In genomic region chr2:189421644-189422043, GRCh38 we compare ENCODE assay signal across 1 cellular context.
TF ChIP-seq lines count a peak whose summit lies in the region.

No MANE protein-coding gene starts in this region.

TF ChIP-seq in WTC11, 78 proteins besides CTCF, POLR2A, EP300 and RAD21 (continued from another document):
- no peak for TF ChIP-seq ATF2 (CRISPR knock-in tag; IDR thresholded peaks at IDR 0.05; ENCODE audit: borderline replicate concordance, low read depth)
- TF ChIP-seq ZNF317 (CRISPR knock-in tag; IDR thresholded peaks at IDR 0.05; ENCODE audit: borderline replicate concordance, low read depth): no peak
- TF ChIP-seq CREB1 (CRISPR knock-in tag; IDR thresholded peaks at IDR 0.05): no peak
- TF ChIP-seq, protein P1, sequence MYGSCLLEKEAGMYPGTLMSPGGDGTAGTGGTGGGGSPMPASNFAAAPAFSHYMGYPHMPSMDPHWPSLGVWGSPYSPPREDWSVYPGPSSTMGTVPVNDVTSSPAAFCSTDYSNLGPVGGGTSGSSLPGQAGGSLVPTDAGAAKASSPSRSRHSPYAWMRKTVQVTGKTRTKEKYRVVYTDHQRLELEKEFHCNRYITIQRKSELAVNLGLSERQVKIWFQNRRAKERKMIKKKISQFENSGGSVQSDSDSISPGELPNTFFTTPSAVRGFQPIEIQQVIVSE (CRISPR knock-in tag; IDR thresholded peaks at IDR 0.05; ENCODE audit: borderline replicate concordance): no peak
- no peak for TF ChIP-seq FOXK1 (CRISPR knock-in tag; IDR thresholded peaks at IDR 0.05)
- no peak for TF ChIP-seq USF2 (CRISPR knock-in tag; IDR thresholded peaks at IDR 0.05)
- TF ChIP-seq CREM (CRISPR knock-in tag; IDR thresholded peaks at IDR 0.05): no peak
- TF ChIP-seq ZNF232 (CRISPR knock-in tag; IDR thresholded peaks at IDR 0.05): no peak
- TF ChIP-seq ATF1 (CRISPR knock-in tag; IDR thresholded peaks at IDR 0.05): no peak
